20 cellular contexts compared by ENCODE assay signal in genomic region chr11:87368151-87368550, GRCh38.
"Had no signal": no experiment of that assay in that cellular context is flagged by ENCODE, and none has a peak within 500 bp of the region (broad histone marks: within the 10 kb centered on the region; RNA-seq: fewer than 3 reads in every experiment).

No MANE protein-coding gene starts in this region.

- H3K27ac ChIP-seq: prostate gland, right lobe of liver, stomach, VCaP had no signal

- H3K4me3 Mint-ChIP-seq: activated naive CD4-positive, alpha-beta T cell treated with anti-CD3 and anti-CD28 coated beads, Interleukin-2, amount 50 U/mL, for 24 hours; dendritic cell treated with granulocyte-macrophage colony-stimulating factor and Interleukin-4, amounts not matched to agents 40 ng/mL and 50 ng/mL, for 4 days; naive B cell; stimulated activated effector memory CD8-positive, alpha-beta T cell treated with anti-CD3 and anti-CD28 coated beads, Interleukin-12 subunit alpha, Interleukin-12 subunit beta, amount 100 ng/mL, for 72 hours; T-helper 1 cell treated with Interleukin-12 subunit alpha and Interleukin-12 subunit beta and Interleukin-4 antibody, amounts not matched to agents 30 μg/mL and 1 μg/mL, for 36 hours; type B pancreatic cell had no signal

- H3K36me3 ChIP-seq: prostate gland, right lobe of liver, stomach had no signal

- H3K4me1 ChIP-seq: prostate gland, right lobe of liver, stomach had no signal

- H3K9me3 Mint-ChIP-seq: activated naive CD4-positive, alpha-beta T cell treated with anti-CD3 and anti-CD28 coated beads, Interleukin-2, amount 50 U/mL, for 24 hours; dendritic cell treated with granulocyte-macrophage colony-stimulating factor and Interleukin-4, amounts not matched to agents 40 ng/mL and 50 ng/mL, for 4 days; naive B cell; stimulated activated effector memory CD8-positive, alpha-beta T cell treated with anti-CD3 and anti-CD28 coated beads, Interleukin-12 subunit alpha, Interleukin-12 subunit beta, amount 100 ng/mL, for 72 hours; T-helper 1 cell treated with Interleukin-12 subunit alpha and Interleukin-12 subunit beta and Interleukin-4 antibody, amounts not matched to agents 30 μg/mL and 1 μg/mL, for 36 hours; type B pancreatic cell had no signal

- ATAC-seq: left lobe of liver, mucosa of descending colon had no signal

- H3K27ac Mint-ChIP-seq: activated naive CD4-positive, alpha-beta T cell treated with anti-CD3 and anti-CD28 coated beads, Interleukin-2, amount 50 U/mL, for 24 hours; dendritic cell treated with granulocyte-macrophage colony-stimulating factor and Interleukin-4, amounts not matched to agents 40 ng/mL and 50 ng/mL, for 4 days; naive B cell; stimulated activated effector memory CD8-positive, alpha-beta T cell treated with anti-CD3 and anti-CD28 coated beads, Interleukin-12 subunit alpha, Interleukin-12 subunit beta, amount 100 ng/mL, for 72 hours; T-helper 1 cell treated with Interleukin-12 subunit alpha and Interleukin-12 subunit beta and Interleukin-4 antibody, amounts not matched to agents 30 μg/mL and 1 μg/mL, for 36 hours; type B pancreatic cell had no signal

- H3K27me3 Mint-ChIP-seq: dendritic cell treated with granulocyte-macrophage colony-stimulating factor and Interleukin-4, amounts not matched to agents 40 ng/mL and 50 ng/mL, for 4 days; type B pancreatic cell had no signal

- H3K4me1 Mint-ChIP-seq: activated naive CD4-positive, alpha-beta T cell treated with anti-CD3 and anti-CD28 coated beads, Interleukin-2, amount 50 U/mL, for 24 hours; naive B cell; stimulated activated effector memory CD8-positive, alpha-beta T cell treated with anti-CD3 and anti-CD28 coated beads, Interleukin-12 subunit alpha, Interleukin-12 subunit beta, amount 100 ng/mL, for 72 hours had no signal

- DNase-seq: activated CD4-positive, alpha-beta T cell treated with anti-CD3 and anti-CD28 coated beads, Interleukin-2, amount 50 U/mL, for 1 hour; activated CD4-positive, CD25-positive, alpha-beta regulatory T cell treated with anti-CD3 and anti-CD28 coated beads, Interleukin-2, amount 50 U/mL, for 72 hours; activated gamma-delta T cell; effector memory CD4-positive, alpha-beta T cell; foreskin fibroblast; hypothalamus; mucosa of descending colon; naive B cell; right lobe of liver; small intestine; stimulated activated CD4-positive, alpha-beta T cell treated with anti-CD3 and anti-CD28 coated beads, Interleukin-4, amount 100 ng/mL, for 24 hours; stomach had no signal

- H3K27me3 ChIP-seq: right lobe of liver, stomach had no signal

- H3K4me3 ChIP-seq: mucosa of descending colon, prostate gland, right lobe of liver, stomach had no signal

- H3K36me3 Mint-ChIP-seq: activated naive CD4-positive, alpha-beta T cell treated with anti-CD3 and anti-CD28 coated beads, Interleukin-2, amount 50 U/mL, for 24 hours; naive B cell; stimulated activated effector memory CD8-positive, alpha-beta T cell treated with anti-CD3 and anti-CD28 coated beads, Interleukin-12 subunit alpha, Interleukin-12 subunit beta, amount 100 ng/mL, for 72 hours; type B pancreatic cell had no signal
